In the genomic region with DNA sequence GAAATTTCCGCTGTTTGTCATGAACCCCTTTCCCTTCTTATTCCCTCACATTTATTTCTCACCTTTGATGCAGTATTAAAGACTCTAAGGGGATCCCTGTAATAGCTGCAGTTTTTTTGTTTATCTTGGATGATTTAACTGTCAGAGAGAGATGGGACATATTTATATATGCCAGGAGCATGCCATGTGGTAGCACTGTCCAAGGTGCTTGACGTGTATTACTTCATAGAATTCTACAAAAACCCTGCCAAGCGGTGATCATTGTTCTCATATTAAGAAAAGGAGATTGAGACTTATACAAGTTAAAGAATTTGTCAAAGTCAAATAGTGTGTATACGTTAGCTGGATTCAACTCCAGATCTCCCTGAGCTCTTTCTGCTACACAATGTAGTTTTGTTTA, we compare ENCODE assay signal across 24 cellular contexts.
"Had no signal": no experiment of that assay in that cellular context is flagged by ENCODE, and none has a peak within 500 bp of the region (broad histone marks: within the 10 kb centered on the region; RNA-seq: fewer than 3 reads in every experiment).

No MANE protein-coding gene starts in this region.

- DNase-seq: Karpas-422, KG1, MG63, NCI-H1092, NCI-H1105 treated with DMSO at 0.1 percent for 48 hours, NCI-H1417 treated with DMSO at 0.1 percent for 48 hours, NCI-H146, NCI-H1694 treated with DMSO at 0.1 percent for 48 hours, NCI-H1930, NCI-H2081 treated with DMSO at 0.1 percent for 48 hours, NCI-H2171, NCI-H226, NCI-H446, NCI-H510A, NCI-H524 treated with DMSO at 0.1 percent for 48 hours, NCI-H69, NCI-H774, Peyer's patch, SHP77 treated with DMSO at 0.1 percent for 48 hours, SJCRH30, SW 1271, T-cell had no signal

- H3K4me3 Mint-ChIP-seq: T-cell; T-helper 1 cell treated with Interleukin-12 subunit alpha and Interleukin-12 subunit beta and Interleukin-4 antibody, amounts not matched to agents 30 μg/mL and 1 μg/mL, for 36 hours had no signal

- ATAC-seq: Right ventricle myocardium inferior, T-cell had no signal

- H3K9me3 ChIP-seq: MG63, Peyer's patch, SJCRH30 had no signal

- H3K36me3 Mint-ChIP-seq: T-cell had no signal

- H3K27me3 ChIP-seq: MG63, Peyer's patch, SJCRH30 had no signal

- H3K4me3 ChIP-seq: MG63, Peyer's patch, SJCRH30 had no signal

- H3K27me3 Mint-ChIP-seq: T-cell had no signal

- H3K9me3 Mint-ChIP-seq: T-cell had no signal

- H3K36me3 ChIP-seq: MG63, Peyer's patch, SJCRH30 had no signal

- H3K27ac ChIP-seq: Peyer's patch, SJCRH30 had no signal

- H3K27ac Mint-ChIP-seq: T-cell; T-helper 1 cell treated with Interleukin-12 subunit alpha and Interleukin-12 subunit beta and Interleukin-4 antibody, amounts not matched to agents 30 μg/mL and 1 μg/mL, for 36 hours had no signal
